ENCODE assay signal across 16 cellular contexts in the genomic region with DNA sequence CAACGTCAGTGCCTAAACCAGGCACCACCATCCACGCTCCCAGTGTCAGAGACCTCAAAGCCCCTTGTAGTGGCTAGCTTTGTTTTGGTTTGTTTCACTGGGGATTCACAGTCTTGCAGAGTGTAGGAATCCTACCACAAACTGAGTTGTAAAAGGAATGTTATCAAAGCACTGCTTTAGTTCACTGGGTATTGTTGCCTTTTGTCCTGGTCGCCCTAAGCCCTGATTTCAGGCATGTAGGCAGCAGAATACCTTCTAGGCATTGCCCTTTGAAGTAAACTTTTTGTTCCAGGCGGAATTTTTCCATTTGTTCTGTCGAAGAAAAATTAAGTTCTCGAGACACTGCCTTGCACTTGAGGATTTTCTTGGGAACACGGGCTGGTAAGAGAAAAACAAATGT. TPM values are rescaled to one million over a fixed set of nuclear protein-coding genes. Genes with fewer than 3 reads are reported as not detected.
DNase-seq lines count a peak whose midpoint lies in the region; ATAC-seq and TF ChIP-seq lines count a peak whose summit lies in the region.
"Had no signal": no experiment of that assay in that cellular context is flagged by ENCODE, and none has a peak within 500 bp of the region (broad histone marks: within the 10 kb centered on the region; RNA-seq: fewer than 3 reads in every experiment).

No MANE protein-coding gene starts in this region.

- no peaks in the 10 kb centered on the region for H3K4me1 ChIP-seq in GM23338 (ENCODE audit: insufficient read depth)
- peaks cover 9% of the 10 kb centered on the region; the same call in 1 of the 2 replicates for H3K4me1 ChIP-seq in HUES64 (ENCODE audit: insufficient read depth, low read length)
- H3K4me1 ChIP-seq in trophoblast cell (ENCODE audit: control insufficient read depth in 1 of 2, insufficient read depth in 2 of 2, low read length in 2 of 2): no peaks in the 10 kb centered on the region
- H3K4me1 ChIP-seq: HAP-1 had no signal

- H3K27ac Mint-ChIP-seq in GM23338 (no peak overlapping the region), nephron progenitor cell (peak overlapping the region; percentile 60), glutamatergic neuron (ENCODE audit: unreplicated experiment) (no peak overlapping the region)
- H3K27ac Mint-ChIP-seq: HFFc6 had no signal

- H3K36me3 Mint-ChIP-seq in GM23338 (ENCODE audit: low read depth) (peaks cover 4% of the 10 kb centered on the region; the same call in 1 of the 3 replicates), nephron progenitor cell (ENCODE audit: low read depth) (peaks cover 23% of the 10 kb centered on the region), glutamatergic neuron (ENCODE audit: unreplicated experiment) (no peaks in the 10 kb centered on the region)

- H3K18ac ChIP-seq in trophoblast cell (ENCODE audit: low read length): no peak overlapping the region

- peak; percentile 41; the same call in 1 of the 3 replicates for ATAC-seq in GM23338
- ATAC-seq in GM19328 (IDR thresholded peaks at IDR 0.05; ENCODE audit: unreplicated experiment): no peak

- H4K20me1 ChIP-seq in GM23338 (replicated peaks; ENCODE audit: insufficient read depth): no peaks in the 10 kb centered on the region

- no peaks in the 10 kb centered on the region for H3K79me1 ChIP-seq in trophoblast cell (ENCODE audit: low read length)

- peaks cover 7% of the 10 kb centered on the region for H3K27me3 Mint-ChIP-seq in GM23338 (ENCODE audit: insufficient read depth, low read depth, poor library complexity)
- no peaks in the 10 kb centered on the region for H3K27me3 Mint-ChIP-seq in nephron progenitor cell (ENCODE audit: low read depth, poor library complexity)
- no peaks in the 10 kb centered on the region for H3K27me3 Mint-ChIP-seq in glutamatergic neuron (ENCODE audit: unreplicated experiment)
- H3K27me3 Mint-ChIP-seq: CD4-positive, alpha-beta memory T cell had no signal

- H4K91ac ChIP-seq in trophoblast cell (ENCODE audit: low read depth, low read length): no peak overlapping the region

- H3K9me2 ChIP-seq in GM23338 (ENCODE audit: insufficient read depth): no peaks in the 10 kb centered on the region

- H3K4me3 Mint-ChIP-seq in GM23338 (no peak overlapping the region), nephron progenitor cell (no peak overlapping the region), glutamatergic neuron (ENCODE audit: unreplicated experiment) (no peak overlapping the region)
- H3K4me3 Mint-ChIP-seq: CD4-positive, alpha-beta memory T cell; HFFc6 had no signal

- no peak overlapping the region for H2AK5ac ChIP-seq in trophoblast cell (ENCODE audit: low read length)

- H3F3A ChIP-seq in GM23338 (replicated peaks; ENCODE audit: low read depth): 0 out of 2 replicates have a peak, but pooled peaks cover 2% of the 10 kb centered on the region

- no peak overlapping the region for H4K8ac ChIP-seq in trophoblast cell (ENCODE audit: low read depth, low read length)

- H3K4me1 Mint-ChIP-seq in GM23338 (no peaks in the 10 kb centered on the region), nephron progenitor cell (peaks cover 20% of the 10 kb centered on the region), glutamatergic neuron (ENCODE audit: low read depth, unreplicated experiment) (peaks cover 3% of the 10 kb centered on the region)

- DNase-seq in GM23338 (ENCODE audit: low spot score) (no peak), nephron progenitor cell (no peak), trophoblast cell (no peak), activated gamma-delta T cell (lab: John Stamatoyannopoulos, UW) (no peak), glutamatergic neuron (no peak)
- DNase-seq: C1 segment of cervical spinal cord; Calu3; CD4-positive, alpha-beta memory T cell; COR-L47; DMS53; DMS79 treated with DMSO at 0.1 percent for 48 hours; GOT3; HFFc6 had no signal

- no peak overlapping the region for H3K4me2 ChIP-seq in GM23338
- no peak overlapping the region for H3K4me2 ChIP-seq in trophoblast cell (ENCODE audit: low read length)

- H3K27ac ChIP-seq in GM23338 (ENCODE audit: low read depth): 0 out of 2 replicates have a peak overlapping the region, but pooled peaks have one; percentile 21
- 0 out of 2 replicates have a peak overlapping the region, but pooled peaks have one; percentile 1 for H3K27ac ChIP-seq in HUES64 (ENCODE audit: low read depth, low read length)
- no peak overlapping the region for H3K27ac ChIP-seq in trophoblast cell (ENCODE audit: low read depth, low read length)

- H3K4ac ChIP-seq in trophoblast cell (ENCODE audit: low read depth, low read length): no peak overlapping the region

- no peaks in the 10 kb centered on the region for H3K36me3 ChIP-seq in GM23338 (ENCODE audit: insufficient read depth)
- H3K36me3 ChIP-seq in HUES64 (ENCODE audit: insufficient read depth, low read length): peaks cover 7% of the 10 kb centered on the region
- H3K36me3 ChIP-seq in trophoblast cell (ENCODE audit: control insufficient read depth in 1 of 2, insufficient read depth in 2 of 2, low read length in 2 of 2): peaks cover 0 to 6% of the 10 kb centered on the region in 2 experiments
- H3K36me3 ChIP-seq: HAP-1 had no signal

- TF ChIP-seq CTCF in GM23338 (conservative IDR thresholded peaks at IDR 0.05; ENCODE audit: low read depth in 2 of 2): no peak
- TF ChIP-seq CTCF in nephron progenitor cell (IDR thresholded peaks at IDR 0.05): no peak
- no peak for TF ChIP-seq CTCF in glutamatergic neuron (IDR thresholded peaks at IDR 0.05; ENCODE audit: partially characterized antibody, unreplicated experiment)

- no peak overlapping the region for H2BK5ac ChIP-seq in trophoblast cell (ENCODE audit: low read depth, low read length, poor library complexity)

- H2AFZ ChIP-seq in GM23338 (no peak overlapping the region), trophoblast cell (ENCODE audit: insufficient read depth, low read length, poor library complexity) (no peak overlapping the region)

- no peak overlapping the region for H4K12ac ChIP-seq in trophoblast cell (ENCODE audit: low read depth, low read length)

- H3K79me2 ChIP-seq in GM23338 (replicated peaks; ENCODE audit: insufficient read depth): no peaks in the 10 kb centered on the region
- no peaks in the 10 kb centered on the region for H3K79me2 ChIP-seq in trophoblast cell (ENCODE audit: control insufficient read depth, insufficient read depth, low read length, poor library complexity)

- no peak overlapping the region for H2BK12ac ChIP-seq in trophoblast cell (ENCODE audit: low read length)

- no peak overlapping the region for H2BK120ac ChIP-seq in trophoblast cell (ENCODE audit: insufficient read depth, low read length, poor library complexity)

- no peaks in the 10 kb centered on the region for H3K9me3 ChIP-seq in HUES64 (ENCODE audit: insufficient read depth, low read depth, low read length)
- no peaks in the 10 kb centered on the region for H3K9me3 ChIP-seq in trophoblast cell (ENCODE audit: insufficient read depth, low read depth, low read length)
- H3K9me3 ChIP-seq: HAP-1 had no signal

- H3K9ac ChIP-seq in HUES64 (ENCODE audit: low read depth, low read length): no peak overlapping the region
- peak overlapping the region; percentile 46 for H3K9ac ChIP-seq in trophoblast cell (ENCODE audit: low read length)

- H3K9me3 Mint-ChIP-seq in GM23338 (no peaks in the 10 kb centered on the region), nephron progenitor cell (no peaks in the 10 kb centered on the region), glutamatergic neuron (ENCODE audit: unreplicated experiment) (no peaks in the 10 kb centered on the region)
- H3K9me3 Mint-ChIP-seq: CD4-positive, alpha-beta memory T cell; HFFc6 had no signal

- no peak overlapping the region for H3K23ac ChIP-seq in trophoblast cell (ENCODE audit: low read length)

- H3K27me3 ChIP-seq in GM23338 (ENCODE audit: insufficient read depth) (no peaks in the 10 kb centered on the region), HUES64 (ENCODE audit: insufficient read depth, low read length) (no peaks in the 10 kb centered on the region), trophoblast cell (ENCODE audit: insufficient read depth, low read length) (no peaks in the 10 kb centered on the region)

- H3K4me3 ChIP-seq in GM23338 (no peak overlapping the region), HUES64 (ENCODE audit: low read length) (no peak overlapping the region), trophoblast cell (ENCODE audit: low read depth, low read length) (no peak overlapping the region)
- H3K4me3 ChIP-seq: HAP-1 had no signal

- WGBS in HUES64: 93% methylated on average over 7 of the region's 7 CpGs
- WGBS in trophoblast cell (ENCODE audit: extremely low coverage, insufficient coverage, insufficient read length): no CpG with 5 or more reads among the region's 7 CpGs

- no peak overlapping the region for H3K14ac ChIP-seq in trophoblast cell (ENCODE audit: low read length)

RNA-seq across cellular contexts. Expression of a gene that starts 29.4 kb away (rescaled TPM):
- 1,861 and 2,007 TPM in 2 replicates for total RNA-seq in GM23338 (2014; rRNA removed; shearing (Covaris generic))
- polyA plus RNA-seq in GM23338 (2016; fragmentation: Nextera tagmentation; extraction: Ambion mirVana): 8,990 and 10,188 TPM in 2 replicates
- polyA plus RNA-seq in HUES64 (2013, experiment 1 of 2): 1,960 TPM
- polyA plus RNA-seq in HUES64 (2013, experiment 2 of 2): 2,220 TPM
- 1,343 and 1,403 TPM in 2 replicates for polyA plus RNA-seq in trophoblast cell (2013)
- total RNA-seq in glutamatergic neuron (ENCODE audit: unreplicated experiment): 948 TPM

RNA-seq across cellular contexts. Expression of a gene that starts 43.3 kb away (rescaled TPM):
- 35.2 and 50.3 TPM in 2 replicates for total RNA-seq in GM23338 (2014; rRNA removed; shearing (Covaris generic))
- polyA plus RNA-seq in GM23338 (2016; fragmentation: Nextera tagmentation; extraction: Ambion mirVana): 54.5 and 55.6 TPM in 2 replicates
- polyA plus RNA-seq in HUES64 (2013, experiment 1 of 2): 26.2 TPM
- 29.3 TPM for polyA plus RNA-seq in HUES64 (2013, experiment 2 of 2)
- 23.5 and 25.4 TPM in 2 replicates for polyA plus RNA-seq in trophoblast cell (2013)
- 47.1 TPM for total RNA-seq in glutamatergic neuron (ENCODE audit: unreplicated experiment)

RNA-seq across cellular contexts. Expression of a gene that starts 48.5 kb away (rescaled TPM):
- total RNA-seq in GM23338 (2014; rRNA removed; shearing (Covaris generic)): 61.6 and 63.7 TPM in 2 replicates
- polyA plus RNA-seq in GM23338 (2016; fragmentation: Nextera tagmentation; extraction: Ambion mirVana): 40.9 and 44.9 TPM in 2 replicates
- 44.1 TPM for polyA plus RNA-seq in HUES64 (2013, experiment 1 of 2)
- 48.9 TPM for polyA plus RNA-seq in HUES64 (2013, experiment 2 of 2)
- 39.9 and 40.7 TPM in 2 replicates for polyA plus RNA-seq in trophoblast cell (2013)
- 53.2 TPM for total RNA-seq in glutamatergic neuron (ENCODE audit: unreplicated experiment)
